13 cellular contexts compared by ENCODE assay signal in the genomic region with DNA sequence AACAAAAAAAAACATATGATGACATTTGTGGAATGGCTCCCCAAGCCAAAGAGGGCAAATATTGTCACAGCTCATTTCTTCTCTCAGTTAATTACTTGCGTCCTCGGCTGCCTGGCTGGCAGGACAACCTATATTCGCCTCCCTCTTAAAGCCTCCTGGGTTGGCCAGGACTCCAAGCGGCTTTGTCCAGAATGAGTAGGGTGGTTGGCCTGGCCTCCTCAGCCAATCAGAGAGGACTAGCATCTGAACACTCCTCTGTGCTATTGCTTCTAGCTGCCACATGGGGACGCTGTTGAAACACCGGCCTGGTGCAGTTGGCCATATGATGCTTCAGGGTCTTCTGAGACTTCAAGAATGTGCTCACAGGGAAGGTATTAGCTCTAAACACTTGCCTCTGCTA. TPM values are rescaled to one million over a fixed set of nuclear protein-coding genes. Genes with fewer than 3 reads are reported as not detected.
"Had no signal": no experiment of that assay in that cellular context is flagged by ENCODE, and none has a peak within 500 bp of the region (broad histone marks: within the 10 kb centered on the region; RNA-seq: fewer than 3 reads in every experiment).

No MANE protein-coding gene starts in this region.

RNA-seq across cellular contexts. Expression of a gene that starts 4.7 kb away (rescaled TPM):
- total RNA-seq: activated B cell treated with CpG ODN at 0.5 μM for 24 hours; activated CD4-positive, alpha-beta memory T cell treated with anti-CD3 and anti-CD28 coated beads for 36 hours; activated CD4-positive, alpha-beta memory T cell treated with anti-CD3 and anti-CD28 coated beads, Interleukin-2, amount 10 ng/mL, durations not matched to agents 7 days and 5 days; activated CD4-positive, alpha-beta T cell treated with anti-CD3 and anti-CD28 coated beads for 36 hours; activated CD4-positive, alpha-beta T cell treated with anti-CD3 and anti-CD28 coated beads, Interleukin-2, amount 10 ng/mL, durations not matched to agents 24 days and 14 days; activated CD4-positive, alpha-beta T cell treated with anti-CD3 and anti-CD28 coated beads, Interleukin-2, amount 10 ng/mL, durations not matched to agents 7 days and 5 days; activated CD8-positive, alpha-beta memory T cell treated with anti-CD3 and anti-CD28 coated beads for 36 hours; activated CD8-positive, alpha-beta memory T cell treated with anti-CD3 and anti-CD28 coated beads, Interleukin-2, amount 10 ng/mL, durations not matched to agents 7 days and 5 days; activated CD8-positive, alpha-beta T cell treated with anti-CD3 and anti-CD28 coated beads for 36 hours; activated CD8-positive, alpha-beta T cell treated with anti-CD3 and anti-CD28 coated beads, Interleukin-2, amount 10 ng/mL, durations not matched to agents 7 days and 5 days; T-helper 1 cell treated with Interleukin-12 subunit alpha and Interleukin-12 subunit beta and Interleukin-4 antibody, amounts not matched to agents 30 ng/mL and 1 ng/mL, for 36 hours; T-helper 17 cell; T-helper 2 cell treated with Interferon-gamma antibody and Interleukin-4, amounts not matched to agents 100 ng/mL and 5 ng/mL, for 36 hours had no signal
